8 cellular contexts compared by ENCODE assay signal in the genomic region with DNA sequence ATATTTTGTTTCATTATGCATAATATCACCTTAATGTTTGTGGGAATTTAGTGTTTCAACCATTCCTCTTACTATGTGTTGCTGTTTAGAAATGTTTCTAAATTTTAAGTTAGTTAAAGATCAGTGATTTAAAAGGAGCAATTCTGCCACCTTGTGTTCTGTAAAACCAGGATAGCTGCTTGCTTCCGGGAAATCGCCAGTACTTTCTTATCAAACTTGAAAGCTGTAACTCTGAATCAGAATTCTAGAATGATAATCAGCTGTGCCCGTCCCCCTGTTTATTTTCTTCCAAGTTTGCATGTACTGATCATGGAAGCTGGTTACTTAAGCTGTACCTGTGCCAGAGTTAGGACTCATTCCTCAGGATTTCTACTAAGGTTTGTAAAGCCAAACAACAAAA.
DNase-seq lines count a peak whose midpoint lies in the region; ATAC-seq and TF ChIP-seq lines count a peak whose summit lies in the region.

No MANE protein-coding gene starts in this region.

- H3K9me3 ChIP-seq in SK-N-MC (ENCODE audit: low read depth, low read length) (no peaks in the 10 kb centered on the region), gastroesophageal sphincter (no peaks in the 10 kb centered on the region), gastrocnemius medialis (no peaks in the 10 kb centered on the region)

- H3K36me3 ChIP-seq in SK-N-MC (ENCODE audit: insufficient read depth, low read length): no peaks in the 10 kb centered on the region
- H3K36me3 ChIP-seq in gastroesophageal sphincter: no peaks in the 10 kb centered on the region
- H3K36me3 ChIP-seq in gastrocnemius medialis: no peaks in the 10 kb centered on the region

- H3K27me3 ChIP-seq in gastroesophageal sphincter (no peaks in the 10 kb centered on the region), gastrocnemius medialis (no peaks in the 10 kb centered on the region)

- intact Hi-C loops in gastrocnemius medialis (cut with DNase I; ENCODE audit: low total_unique reads): loop anchor here (2.0 to 10.0 kb wide), 5 partner anchors 271 to 1487 kb away; no protein-coding TSS in a partner anchor

- DNase-seq in HCEC 1CT (peak; percentile 83), SK-N-MC (ENCODE audit: low read depth, low spot score) (peak; percentile 57), gastrocnemius medialis (no peak), UCSD-AML1 (lab: John Stamatoyannopoulos, UW; ENCODE audit: unreplicated experiment) (no peak), T-helper 9 cell (no peak)

- TF ChIP-seq CTCF in gastroesophageal sphincter (IDR thresholded peaks at IDR 0.05) (peak; percentile 28 to 81 (median 60)), gastrocnemius medialis (IDR thresholded peaks at IDR 0.05 in 4 of 5, conservative IDR thresholded peaks at IDR 0.05 in 1 of 5) (peak in 4 of 5 experiments; percentile 21 to 64 (median 56))

- WGBS in gastroesophageal sphincter (ENCODE audit: low coverage in 1 of 2), 2 donors: 0 to 12% methylated on average over 3 of the region's 3 CpGs

- TF ChIP-seq EP300 in gastroesophageal sphincter (IDR thresholded peaks at IDR 0.05): no peak

- H3K4me3 ChIP-seq in SK-N-MC: no peak overlapping the region
- no peak overlapping the region for H3K4me3 ChIP-seq in gastroesophageal sphincter
- no peak overlapping the region for H3K4me3 ChIP-seq in gastrocnemius medialis

- no peak for TF ChIP-seq POLR2A in gastroesophageal sphincter (IDR thresholded peaks at IDR 0.05)
- TF ChIP-seq POLR2A in gastrocnemius medialis (IDR thresholded peaks at IDR 0.05): no peak

- ATAC-seq in gastroesophageal sphincter (peak; percentile 32), gastrocnemius medialis (peak; percentile 57 to 65), GM21825 (IDR thresholded peaks at IDR 0.05; ENCODE audit: unreplicated experiment) (no peak), GM18498 (IDR thresholded peaks at IDR 0.05; ENCODE audit: unreplicated experiment) (no peak)

- no peak overlapping the region for H3K9ac ChIP-seq in SK-N-MC (ENCODE audit: insufficient read length)

- no peak overlapping the region for H3K27ac ChIP-seq in SK-N-MC
- peak overlapping the region in 1 of 4 donors; percentile 36 for H3K27ac ChIP-seq in gastroesophageal sphincter
- no peak overlapping the region for H3K27ac ChIP-seq in gastrocnemius medialis

- in situ Hi-C loops in gastrocnemius medialis (cut with MboI; ENCODE audit: low sequenced_read_pairs in 4 of 4): loop anchor here (5.0 to 25.0 kb wide), 7 partner anchors 274 to 1489 kb away; partner anchors contain the start of gene ADAMTS1 (in 2 of the 4)

- peaks cover 0 to 42% (median 2%) of the 10 kb centered on the region in 3 donors for H3K4me1 ChIP-seq in gastroesophageal sphincter
- peaks cover 0 to 18% of the 10 kb centered on the region in 2 donors for H3K4me1 ChIP-seq in gastrocnemius medialis

Comparison
In these comparisons a context has a peak if more than half of its experiments do, and no peak if none do; other contexts are left out.
1. DNase-seq: peak in HCEC 1CT (single experiment) and SK-N-MC (single experiment); none in gastrocnemius medialis (0 of 2), UCSD-AML1 (single experiment) and T-helper 9 cell (single experiment).
2. ATAC-seq: peak in gastroesophageal sphincter (single experiment) and gastrocnemius medialis (2 of 2); none in GM21825 (single experiment) and GM18498 (single experiment).